In the genomic region with DNA sequence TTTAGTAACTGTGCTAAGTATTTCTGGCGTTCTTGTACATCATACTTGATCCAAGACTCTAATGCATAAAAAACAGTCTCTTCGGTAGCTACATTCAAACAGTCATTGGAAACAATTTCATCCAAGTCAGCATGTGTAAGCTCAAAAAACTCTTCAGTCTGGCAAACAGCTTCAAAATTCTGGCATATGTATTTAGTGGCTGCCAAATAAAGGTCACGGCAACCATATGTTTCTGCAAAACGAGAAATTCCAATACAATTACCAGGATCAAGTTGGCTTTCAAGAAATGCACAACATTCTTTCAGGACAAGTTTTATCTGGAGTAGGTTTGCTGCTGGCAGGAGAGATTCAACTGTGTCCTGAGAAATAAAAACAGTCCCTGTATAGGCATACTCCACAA, we compare ENCODE assay signal across 25 cellular contexts. TPM values are rescaled to one million over a fixed set of nuclear protein-coding genes. Genes with fewer than 3 reads are reported as not detected.
DNase-seq lines count a peak whose midpoint lies in the region; ATAC-seq and TF ChIP-seq lines count a peak whose summit lies in the region.
"Had no signal": no experiment of that assay in that cellular context is flagged by ENCODE, and none has a peak within 500 bp of the region (broad histone marks: within the 10 kb centered on the region; RNA-seq: fewer than 3 reads in every experiment).

No MANE protein-coding gene starts in this region.

- H3K4me3 ChIP-seq in BJ (ENCODE audit: low read depth, low read length) (no peak overlapping the region), choroid plexus epithelial cell (ENCODE audit: low read depth, low read length) (no peak overlapping the region), right atrium auricular region (no peak overlapping the region)
- H3K4me3 ChIP-seq: smooth muscle cell, uterus had no signal

- peaks cover 35% of the 10 kb centered on the region for H3K36me3 Mint-ChIP-seq in progenitor cell of endocrine pancreas (ENCODE audit: insufficient read depth)

- POLR2A ChIA-PET in BJ (lab: Charles Lee): no interaction called here

- CTCF ChIA-PET in BJ (lab: Yijun Ruan, JAX): no interaction called here

- H3K36me3 ChIP-seq in BJ (ENCODE audit: control insufficient read depth, insufficient read depth, low read length) (no peaks in the 10 kb centered on the region; the same call in 1 of the 2 replicates), right atrium auricular region (peaks cover 27% of the 10 kb centered on the region)
- H3K36me3 ChIP-seq: uterus had no signal

- H3K27me3 Mint-ChIP-seq in progenitor cell of endocrine pancreas: no peaks in the 10 kb centered on the region
- H3K27me3 Mint-ChIP-seq: activated CD4-positive, alpha-beta memory T cell treated with anti-CD3 and anti-CD28 coated beads for 36 hours had no signal

- peaks cover 0 to 4% of the 10 kb centered on the region in 2 donors for H3K9me3 ChIP-seq in right atrium auricular region
- H3K9me3 ChIP-seq: uterus had no signal

- no peak overlapping the region for H3K27ac ChIP-seq in right atrium auricular region
- H3K27ac ChIP-seq: C4-2B, uterus had no signal

- no peaks in the 10 kb centered on the region for H3K4me1 Mint-ChIP-seq in progenitor cell of endocrine pancreas (ENCODE audit: low read depth)

- H3K4me3 Mint-ChIP-seq in progenitor cell of endocrine pancreas (ENCODE audit: low read depth): no peak overlapping the region
- H3K4me3 Mint-ChIP-seq: activated CD4-positive, alpha-beta memory T cell treated with anti-CD3 and anti-CD28 coated beads for 36 hours; T-helper 1 cell treated with Interleukin-12 subunit alpha and Interleukin-12 subunit beta and Interleukin-4 antibody, amounts not matched to agents 30 μg/mL and 1 μg/mL, for 36 hours had no signal

- no peak for ATAC-seq in GM21717 (IDR thresholded peaks at IDR 0.05; ENCODE audit: unreplicated experiment)
- ATAC-seq in omental fat pad (ENCODE audit: low FRiP score): no peak

- peaks cover 8% of the 10 kb centered on the region for H3K9me3 Mint-ChIP-seq in progenitor cell of endocrine pancreas (ENCODE audit: low read depth)
- H3K9me3 Mint-ChIP-seq: activated CD4-positive, alpha-beta memory T cell treated with anti-CD3 and anti-CD28 coated beads for 36 hours had no signal

- DNase-seq in BJ (ENCODE audit: low read depth) (peak; percentile 33), HS-5 (ENCODE audit: low read depth) (peak; percentile 83), choroid plexus epithelial cell (ENCODE audit: low read depth) (peak; percentile 47), progenitor cell of endocrine pancreas (ENCODE audit: low spot score, unreplicated experiment) (no peak), omental fat pad (ENCODE audit: low spot score) (no peak), NCI-H1105 treated with DMSO at 0.1 percent for 48 hours (lab: John Stamatoyannopoulos, UW) (no peak), right atrium auricular region (ENCODE audit: low spot score) (no peak)
- DNase-seq: activated CD4-positive, alpha-beta memory T cell treated with anti-CD3 and anti-CD28 coated beads for 36 hours; activated naive CD4-positive, alpha-beta T cell treated with anti-CD3 and anti-CD28 coated beads, Interleukin-2, amount 50 U/mL, for 16 hours; erythroblast; GOT3; islet precursor cell; KG1; NCI-H1092 treated with DMSO at 0.1 percent for 48 hours; NCI-H2107; NCI-H526 treated with DMSO at 0.1 percent for 48 hours; posterior cingulate gyrus; SHP77; stimulated activated CD4-positive, alpha-beta T cell treated with anti-CD3 and anti-CD28 coated beads, Interleukin-4, amount 100 ng/mL, for 4 hours; substantia nigra; uterus had no signal

- H3K27me3 ChIP-seq in BJ (ENCODE audit: control insufficient read depth, insufficient read depth, low read length) (no peaks in the 10 kb centered on the region), right atrium auricular region (no peaks in the 10 kb centered on the region)
- H3K27me3 ChIP-seq: uterus had no signal

- TF ChIP-seq CTCF in BJ (IDR thresholded peaks at IDR 0.05; ENCODE audit: insufficient read depth, low read depth, low read length) (no peak), choroid plexus epithelial cell (conservative IDR thresholded peaks at IDR 0.05; ENCODE audit: low read depth, low read length) (no peak), progenitor cell of endocrine pancreas (IDR thresholded peaks at IDR 0.05; ENCODE audit: unreplicated experiment) (no peak), omental fat pad (IDR thresholded peaks at IDR 0.05) (no peak), right atrium auricular region (IDR thresholded peaks at IDR 0.05) (no peak)

- peak overlapping the region; percentile 25 for H3K27ac Mint-ChIP-seq in progenitor cell of endocrine pancreas
- H3K27ac Mint-ChIP-seq: activated CD4-positive, alpha-beta memory T cell treated with anti-CD3 and anti-CD28 coated beads for 36 hours; T-helper 1 cell treated with Interleukin-12 subunit alpha and Interleukin-12 subunit beta and Interleukin-4 antibody, amounts not matched to agents 30 μg/mL and 1 μg/mL, for 36 hours had no signal

- no peaks in the 10 kb centered on the region for H3K4me1 ChIP-seq in right atrium auricular region
- H3K4me1 ChIP-seq: uterus had no signal

RNA-seq across cellular contexts. Expression of a gene that starts 16.5 kb away (rescaled TPM):
- polyA plus RNA-seq in BJ (2011; rRNA removed): 3.0 and 5.7 TPM in 2 replicates
- 10.8 and 13.5 TPM in 2 replicates for polyA minus RNA-seq in BJ (2011; rRNA and poly(A)+ RNA removed)
- total RNA-seq in progenitor cell of endocrine pancreas (17.9 and 19.5 TPM in 2 replicates), omental fat pad (10 to 100 TPM in 2 of 4 donors, 1 to 10 TPM in 2; 7.9 to 11.5 (median 10.2) TPM), right atrium auricular region (1 to 10 TPM; 6.4 to 8.5 TPM)

RNA-seq across cellular contexts. Expression of a gene that starts 16.7 kb away (rescaled TPM):
- polyA plus RNA-seq in BJ (2011; rRNA removed): 5.4 and 10.3 TPM in 2 replicates
- polyA minus RNA-seq in BJ (2011; rRNA and poly(A)+ RNA removed): 11.7 and 16.1 TPM in 2 replicates
- total RNA-seq in progenitor cell of endocrine pancreas (25.0 and 28.5 TPM in 2 replicates), omental fat pad (10 to 100 TPM; 12.2 to 25.3 (median 19.3) TPM), right atrium auricular region (10 to 100 TPM; 15.1 to 24.7 TPM)

Comparison
In these comparisons a context has a peak if more than half of its experiments do, and no peak if none do; other contexts are left out.
1. DNase-seq: peak in BJ (single experiment), HS-5 (single experiment) and choroid plexus epithelial cell (single experiment); none in progenitor cell of endocrine pancreas (single experiment), omental fat pad (single experiment), NCI-H1105 treated with DMSO at 0.1 percent for 48 hours (single experiment) and right atrium auricular region (single experiment).